9 cellular contexts compared by ENCODE assay signal in genomic region chr10:74011762-74012161, GRCh38. TPM values are rescaled to one million over a fixed set of nuclear protein-coding genes. Genes with fewer than 3 reads are reported as not detected.
DNase-seq lines count a peak whose midpoint lies in the region; ATAC-seq and TF ChIP-seq lines count a peak whose summit lies in the region.
"Had no signal": no experiment of that assay in that cellular context is flagged by ENCODE, and none has a peak within 500 bp of the region (broad histone marks: within the 10 kb centered on the region; RNA-seq: fewer than 3 reads in every experiment).

No MANE protein-coding gene starts in this region.

- ATAC-seq in HG02642 (IDR thresholded peaks at IDR 0.05; ENCODE audit: poor library complexity, unreplicated experiment) (no peak), HG02938 (IDR thresholded peaks at IDR 0.05; ENCODE audit: unreplicated experiment) (no peak), T-helper 17 cell (no peak)

- no peak overlapping the region for H2AFZ ChIP-seq in ACC112 (ENCODE audit: low read length, unreplicated experiment)

- TF ChIP-seq CTCF in brain (conservative IDR thresholded peaks at IDR 0.05), result no peak

- H3K36me3 Mint-ChIP-seq in brain, result peaks cover 21% of the 10 kb centered on the region
- no peaks in the 10 kb centered on the region for H3K36me3 Mint-ChIP-seq in T-helper 17 cell (ENCODE audit: low read depth)

- H3K4me1 Mint-ChIP-seq in brain, result peaks cover 53% of the 10 kb centered on the region
- H3K4me1 Mint-ChIP-seq in T-helper 17 cell, result peaks cover 40% of the 10 kb centered on the region

- H3K27ac Mint-ChIP-seq in brain (peak overlapping the region; percentile 16 to 89 (median 64)), T-helper 17 cell (no peak overlapping the region)

- peaks cover 84% of the 10 kb centered on the region for H3K79me2 ChIP-seq in ACC112 (ENCODE audit: control insufficient read depth, insufficient read depth, low read length, unreplicated experiment)

- no peaks in the 10 kb centered on the region for H3K27me3 ChIP-seq in ACC112 (ENCODE audit: insufficient read depth, low read length)

- H3K27me3 Mint-ChIP-seq in brain (no peaks in the 10 kb centered on the region), T-helper 17 cell (no peaks in the 10 kb centered on the region)

- peak overlapping the region in 3 of 5 experiments; percentile 35 to 60 (median 45) for H3K4me3 Mint-ChIP-seq in brain
- no peak overlapping the region for H3K4me3 Mint-ChIP-seq in T-helper 17 cell

- DNase-seq in HK-2 (ENCODE audit: unreplicated experiment) (peak; percentile 46), medulla oblongata (ENCODE audit: extremely low spot score) (peak; percentile 65), T-helper 17 cell (no peak)
- DNase-seq in activated CD4-positive, alpha-beta T cell treated with anti-CD3 and anti-CD28 coated beads for 1 hour, result no peak

- peak overlapping the region; percentile 8; the same call in 1 of the 2 replicates for H3K4me3 ChIP-seq in ACC112 (ENCODE audit: low read depth, low read length)

- H3K36me3 ChIP-seq in ACC112 (ENCODE audit: insufficient read depth, low read length), result no peaks in the 10 kb centered on the region

- peaks cover 49% of the 10 kb centered on the region for H3K4me1 ChIP-seq in ACC112 (ENCODE audit: control insufficient read depth, insufficient read depth, low read length, unreplicated experiment)

- no peaks in the 10 kb centered on the region for H3K9me3 ChIP-seq in T-helper 17 cell (ENCODE audit: control insufficient read depth, low read length, poor library complexity, severe bottlenecking)

- no peaks in the 10 kb centered on the region for H3K9me3 Mint-ChIP-seq in brain

- peak overlapping the region; percentile 59 for H3K27ac ChIP-seq in ACC112 (ENCODE audit: low read depth, low read length)
- H3K27ac ChIP-seq: RWPE1 had no signal

RNA-seq across cellular contexts. Expression of gene VCL, which starts 13.8 kb away (rescaled TPM):
- 21.5 TPM for polyA plus RNA-seq in brain (ENCODE audit: insufficient read depth, low read depth, low replicate concordance)
- total RNA-seq in T-helper 17 cell, result 100 to 1,000 TPM in 1 of 2 donors, 10 to 100 TPM in 1; 79.1 to 245 TPM

Comparison
In these comparisons a context has a peak if more than half of its experiments do, and no peak if none do; other contexts are left out.
1. DNase-seq: peak in HK-2 (single experiment) and medulla oblongata (single experiment); none in T-helper 17 cell (0 of 3) and activated CD4-positive, alpha-beta T cell treated with anti-CD3 and anti-CD28 coated beads for 1 hour (single experiment).